ENCODE assay signal across 8 cellular contexts in genomic region chr6:165729307-165729936, GRCh38.
A peak's percentile ranks its signal among the peaks of the same experiment; 100 is the strongest.
DNase-seq lines count a peak whose midpoint lies in the region; ATAC-seq, FAIRE-seq and TF ChIP-seq lines count a peak whose summit lies in the region.

No MANE protein-coding gene starts in this region.

- no peak overlapping the region for H3K27ac ChIP-seq in testis
- H3K27ac ChIP-seq in effector memory CD4-positive, alpha-beta T cell (ENCODE audit: insufficient read depth, low read length, poor library complexity, severe bottlenecking), result no peak overlapping the region

- H3K27me3 Mint-ChIP-seq in activated CD8-positive, alpha-beta T cell treated with anti-CD3 and anti-CD28 coated beads for 36 hours, result peaks cover 3% of the 10 kb centered on the region

- no peaks in the 10 kb centered on the region for H3K9me3 ChIP-seq in testis
- no peaks in the 10 kb centered on the region for H3K9me3 ChIP-seq in effector memory CD4-positive, alpha-beta T cell (ENCODE audit: control insufficient read depth, low read length)

- H3K4me1 Mint-ChIP-seq in activated CD8-positive, alpha-beta T cell treated with anti-CD3 and anti-CD28 coated beads for 36 hours (ENCODE audit: low read depth), result no peaks in the 10 kb centered on the region

- peaks cover 3% of the 10 kb centered on the region for H3K4me1 ChIP-seq in testis
- H3K4me1 ChIP-seq in effector memory CD4-positive, alpha-beta T cell (ENCODE audit: control insufficient read depth, insufficient read depth, low read length, poor library complexity, severe bottlenecking), result no peaks in the 10 kb centered on the region

- CTCF ChIA-PET in activated CD8-positive, alpha-beta T cell treated with anti-CD3 and anti-CD28 coated beads for 36 hours (lab: Charles Lee), result interaction anchor here (0.6 to 2.2 kb wide), 9 partner anchors 10 to 377 kb away, joined by 3 to 12 read pairs (median 4); no protein-coding TSS in a partner anchor

- TF ChIP-seq CTCF in AG09319 (IDR thresholded peaks at IDR 0.05; ENCODE audit: low read depth, low read length) (peak; percentile 56), kidney epithelial cell (IDR thresholded peaks at IDR 0.05; ENCODE audit: insufficient read depth, low read length, poor library complexity, severe bottlenecking) (peak; percentile 79), testis (IDR thresholded peaks at IDR 0.05) (peak; percentile 57 to 85 (median 68))
- TF ChIP-seq CTCF in activated CD8-positive, alpha-beta T cell treated with anti-CD3 and anti-CD28 coated beads for 36 hours (IDR thresholded peaks at IDR 0.05), result peak; percentile 81

- TF ChIP-seq POLR2A in GM12892 (IDR thresholded peaks at IDR 0.05; ENCODE audit: low read depth, low read length), result no peak
- no peak for TF ChIP-seq POLR2A in testis (IDR thresholded peaks at IDR 0.05)

- WGBS in testis, 2 donors, result 11 to 13% methylated on average over 1 of the region's 1 CpG

- intact Hi-C loops in activated CD8-positive, alpha-beta T cell treated with anti-CD3 and anti-CD28 coated beads for 36 hours (cut with micrococcal nuclease), result no loop called here
- intact Hi-C loops in testis (cut with DNase I; ENCODE audit: low total_unique reads), result loop anchor here (10.0 kb wide), 1 partner anchor 115 kb away; no protein-coding TSS in a partner anchor

- FAIRE-seq in GM12892 (lab: Jason Lieb, UNC), result no peak

- no peaks in the 10 kb centered on the region for H3K36me3 ChIP-seq in kidney epithelial cell (ENCODE audit: control insufficient read depth, insufficient read depth, low read length)
- no peaks in the 10 kb centered on the region for H3K36me3 ChIP-seq in testis (ENCODE audit: low read depth, missing control alignments)
- H3K36me3 ChIP-seq in effector memory CD4-positive, alpha-beta T cell (ENCODE audit: control insufficient read depth, insufficient read depth, low read length), result no peaks in the 10 kb centered on the region

- POLR2A ChIA-PET in activated CD8-positive, alpha-beta T cell treated with anti-CD3 and anti-CD28 coated beads for 36 hours (lab: Charles Lee), result no interaction called here

- DNase-seq in AG09319 (ENCODE audit: extremely low read depth, low read depth) (no peak), GM12892 (ENCODE audit: insufficient read length) (peak; percentile 27), HuH-7.5 (ENCODE audit: low spot score) (peak; percentile 61), kidney epithelial cell (ENCODE audit: low read depth) (no peak), testis (peak; percentile 68)
- DNase-seq in activated CD8-positive, alpha-beta T cell treated with anti-CD3 and anti-CD28 coated beads for 36 hours, result peak; percentile 46
- DNase-seq in stimulated activated naive CD4-positive, alpha-beta T cell treated with Interleukin-2 at 50 U/mL for 16 hours (lab: John Stamatoyannopoulos, UW), result no peak
- no peak for DNase-seq in effector memory CD4-positive, alpha-beta T cell

- H3K36me3 Mint-ChIP-seq in activated CD8-positive, alpha-beta T cell treated with anti-CD3 and anti-CD28 coated beads for 36 hours (ENCODE audit: low read depth), result no peaks in the 10 kb centered on the region

- H3K4me3 ChIP-seq in kidney epithelial cell (ENCODE audit: low read depth, low read length) (no peak overlapping the region), testis (no peak overlapping the region)
- H3K4me3 ChIP-seq in effector memory CD4-positive, alpha-beta T cell (ENCODE audit: insufficient read depth, low read depth, low read length, poor library complexity, severe bottlenecking), result no peak overlapping the region

- ATAC-seq in activated CD8-positive, alpha-beta T cell treated with anti-CD3 and anti-CD28 coated beads for 36 hours, result no peak

- H3K4me3 Mint-ChIP-seq in activated CD8-positive, alpha-beta T cell treated with anti-CD3 and anti-CD28 coated beads for 36 hours, result no peak overlapping the region

- H3K27me3 ChIP-seq in kidney epithelial cell (ENCODE audit: control insufficient read depth, insufficient read depth, low read length) (no peaks in the 10 kb centered on the region), testis (no peaks in the 10 kb centered on the region)
- no peaks in the 10 kb centered on the region for H3K27me3 ChIP-seq in effector memory CD4-positive, alpha-beta T cell (replicated peaks; ENCODE audit: control insufficient read depth, insufficient read depth, low read length, poor library complexity, severe bottlenecking)

- H3K27ac Mint-ChIP-seq in activated CD8-positive, alpha-beta T cell treated with anti-CD3 and anti-CD28 coated beads for 36 hours, result no peak overlapping the region

- no peaks in the 10 kb centered on the region for H3K9me3 Mint-ChIP-seq in activated CD8-positive, alpha-beta T cell treated with anti-CD3 and anti-CD28 coated beads for 36 hours

Comparison
In these comparisons a context has a peak if more than half of its experiments do, and no peak if none do; other contexts are left out.
1. DNase-seq: peak in GM12892 (single experiment), HuH-7.5 (single experiment), activated CD8-positive, alpha-beta T cell treated with anti-CD3 and anti-CD28 coated beads for 36 hours (single experiment) and testis (single experiment); none in AG09319 (single experiment), kidney epithelial cell (single experiment), stimulated activated naive CD4-positive, alpha-beta T cell treated with Interleukin-2 at 50 U/mL for 16 hours (single experiment) and effector memory CD4-positive, alpha-beta T cell (0 of 3).
2. Peak in every context shown above with its lines, with median percentiles within 50 percentile points of each other: CTCF ChIP-seq.